15 cellular contexts compared by ENCODE assay signal in the genomic region with DNA sequence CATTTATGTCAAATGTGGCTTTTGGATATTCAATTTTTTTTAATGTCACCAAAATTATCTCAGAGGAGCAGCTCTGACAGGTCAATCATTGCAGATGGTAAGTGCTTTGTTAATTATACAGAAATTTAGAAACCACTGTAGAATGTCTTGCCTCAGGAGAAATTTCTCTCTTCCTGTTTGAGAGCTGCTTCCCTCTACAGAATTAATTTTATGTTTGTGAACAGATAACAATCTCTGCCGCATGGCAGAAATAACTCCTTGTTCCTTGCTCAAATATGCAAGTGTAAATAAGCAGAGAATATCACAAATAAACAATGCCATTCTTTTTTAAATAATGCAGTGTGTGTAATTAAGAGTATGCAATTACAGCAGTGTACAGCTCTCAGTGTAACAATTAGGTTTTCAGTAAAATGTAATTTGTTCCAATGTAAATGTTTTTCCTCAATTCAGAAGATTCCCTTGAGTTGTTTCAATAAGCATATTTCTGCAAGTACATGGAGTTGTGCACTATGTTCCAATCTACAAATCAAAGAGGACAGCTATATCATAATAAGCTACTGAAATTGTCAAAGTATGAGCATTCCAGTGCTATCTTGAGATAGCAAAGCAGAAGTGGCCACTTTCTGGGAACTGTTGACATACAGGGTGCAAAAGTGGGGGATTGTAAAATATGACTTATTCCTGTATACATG.
"Had no signal": no experiment of that assay in that cellular context is flagged by ENCODE, and none has a peak within 500 bp of the region (broad histone marks: within the 10 kb centered on the region; RNA-seq: fewer than 3 reads in every experiment).

No MANE protein-coding gene starts in this region.

- H3K79me2 ChIP-seq: parathyroid adenoma had no signal

- H2AFZ ChIP-seq: parathyroid adenoma had no signal

- H3K4me1 ChIP-seq: body of pancreas, esophagus muscularis mucosa, parathyroid adenoma, sigmoid colon had no signal

- H3K4me3 ChIP-seq: body of pancreas, coronary artery, esophagus muscularis mucosa, mucosa of descending colon, sigmoid colon had no signal

- ATAC-seq: activated naive CD4-positive, alpha-beta T cell treated with anti-CD3 and anti-CD28 coated beads, Interleukin-2, amount 50 U/mL, for 72 hours; body of pancreas; mucosa of descending colon; naive thymus-derived CD4-positive, alpha-beta T cell had no signal

- H3K9me3 ChIP-seq: body of pancreas, esophagus muscularis mucosa, mucosa of descending colon had no signal

- H3K36me3 ChIP-seq: esophagus muscularis mucosa, sigmoid colon had no signal

- H3K27me3 ChIP-seq: body of pancreas, esophagus muscularis mucosa, sigmoid colon had no signal

- DNase-seq: activated CD4-positive, alpha-beta T cell treated with anti-CD3 and anti-CD28 coated beads, Interleukin-2, amount 50 U/mL, for 48 hours; activated CD4-positive, CD25-positive, alpha-beta regulatory T cell treated with anti-CD3 and anti-CD28 coated beads, Interleukin-2, amount 50 U/mL, for 72 hours; activated T-cell treated with anti-CD3 and anti-CD28 coated beads, Interleukin-2, amount 50 U/mL, for 24 hours; amygdala; body of pancreas; mammary epithelial cell; mucosa of descending colon; naive thymus-derived CD4-positive, alpha-beta T cell; sigmoid colon; stimulated activated CD4-positive, alpha-beta T cell treated with anti-CD3 and anti-CD28 coated beads, Interleukin-1b, Interleukin-23, amount 100 ng/mL, for 48 hours; T-helper 2 cell had no signal

- H3K27ac ChIP-seq: body of pancreas, coronary artery, esophagus muscularis mucosa, parathyroid adenoma, sigmoid colon had no signal

- H3K9ac ChIP-seq: parathyroid adenoma had no signal
